3 cellular contexts compared by ENCODE assay signal in the genomic region with DNA sequence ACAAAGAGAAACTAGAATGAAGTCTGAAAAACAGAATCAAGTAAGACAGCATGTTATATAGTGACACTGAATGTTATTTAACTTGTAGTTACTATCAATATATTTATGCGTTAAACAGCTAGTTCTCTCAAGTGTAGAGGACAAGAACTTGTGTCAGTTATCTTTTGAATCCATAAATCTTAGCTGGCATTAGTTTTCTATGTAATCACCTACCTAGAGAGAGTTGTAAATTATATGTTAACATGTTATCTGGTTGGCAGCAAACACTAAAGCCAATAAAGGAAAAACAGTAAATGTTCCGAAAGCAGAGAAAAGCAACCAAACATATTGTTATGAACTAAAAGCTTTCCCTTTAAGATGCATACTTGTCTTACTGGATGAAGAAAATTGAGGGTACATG.
A peak's percentile ranks its signal among the peaks of the same experiment; 100 is the strongest.
TF ChIP-seq lines count a peak whose summit lies in the region.

No MANE protein-coding gene starts in this region.

TF ChIP-seq in A549, 52 proteins besides CTCF, POLR2A, EP300 and RAD21 (continued from another document):
- TF ChIP-seq, protein P1, sequence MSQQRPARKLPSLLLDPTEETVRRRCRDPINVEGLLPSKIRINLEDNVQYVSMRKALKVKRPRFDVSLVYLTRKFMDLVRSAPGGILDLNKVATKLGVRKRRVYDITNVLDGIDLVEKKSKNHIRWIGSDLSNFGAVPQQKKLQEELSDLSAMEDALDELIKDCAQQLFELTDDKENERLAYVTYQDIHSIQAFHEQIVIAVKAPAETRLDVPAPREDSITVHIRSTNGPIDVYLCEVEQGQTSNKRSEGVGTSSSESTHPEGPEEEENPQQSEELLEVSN (IDR thresholded peaks at IDR 0.05; ENCODE audit: borderline replicate concordance, low read depth), result no peak
- TF ChIP-seq FOXS1 (CRISPR knock-in tag; IDR thresholded peaks at IDR 0.05) (no peak), RCOR1 (IDR thresholded peaks at IDR 0.05; ENCODE audit: low read depth, low read length) (no peak), HOXB13 (CRISPR knock-in tag; IDR thresholded peaks at IDR 0.05; ENCODE audit: low read depth) (no peak), KDM5A (IDR thresholded peaks at IDR 0.05) (no peak), CBX8 (IDR thresholded peaks at IDR 0.05) (no peak), HOXA7 (CRISPR knock-in tag; IDR thresholded peaks at IDR 0.05) (no peak), SREBF2 (IDR thresholded peaks at IDR 0.05) (no peak), ZFP36 (IDR thresholded peaks at IDR 0.05; ENCODE audit: borderline replicate concordance, partially characterized antibody) (no peak), CHD2 (IDR thresholded peaks at IDR 0.05; ENCODE audit: low read length, partially characterized antibody) (no peak), PBX3 (IDR thresholded peaks at IDR 0.05) (no peak), REST (IDR thresholded peaks at IDR 0.05) (no peak)
- TF ChIP-seq, protein P2, sequence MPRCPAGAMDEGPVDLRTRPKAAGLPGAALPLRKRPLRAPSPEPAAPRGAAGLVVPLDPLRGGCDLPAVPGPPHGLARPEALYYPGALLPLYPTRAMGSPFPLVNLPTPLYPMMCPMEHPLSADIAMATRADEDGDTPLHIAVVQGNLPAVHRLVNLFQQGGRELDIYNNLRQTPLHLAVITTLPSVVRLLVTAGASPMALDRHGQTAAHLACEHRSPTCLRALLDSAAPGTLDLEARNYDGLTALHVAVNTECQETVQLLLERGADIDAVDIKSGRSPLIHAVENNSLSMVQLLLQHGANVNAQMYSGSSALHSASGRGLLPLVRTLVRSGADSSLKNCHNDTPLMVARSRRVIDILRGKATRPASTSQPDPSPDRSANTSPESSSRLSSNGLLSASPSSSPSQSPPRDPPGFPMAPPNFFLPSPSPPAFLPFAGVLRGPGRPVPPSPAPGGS (IDR thresholded peaks at IDR 0.05), result no peak

TF ChIP-seq in HEK293T, 16 proteins besides CTCF, POLR2A, EP300 and RAD21 (continued from another document):
- TF ChIP-seq, protein P3, sequence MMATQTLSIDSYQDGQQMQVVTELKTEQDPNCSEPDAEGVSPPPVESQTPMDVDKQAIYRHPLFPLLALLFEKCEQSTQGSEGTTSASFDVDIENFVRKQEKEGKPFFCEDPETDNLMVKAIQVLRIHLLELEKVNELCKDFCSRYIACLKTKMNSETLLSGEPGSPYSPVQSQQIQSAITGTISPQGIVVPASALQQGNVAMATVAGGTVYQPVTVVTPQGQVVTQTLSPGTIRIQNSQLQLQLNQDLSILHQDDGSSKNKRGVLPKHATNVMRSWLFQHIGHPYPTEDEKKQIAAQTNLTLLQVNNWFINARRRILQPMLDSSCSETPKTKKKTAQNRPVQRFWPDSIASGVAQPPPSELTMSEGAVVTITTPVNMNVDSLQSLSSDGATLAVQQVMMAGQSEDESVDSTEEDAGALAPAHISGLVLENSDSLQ (IDR thresholded peaks at IDR 0.05), result peak; percentile 33; the same call in 1 of the 2 replicates

TF ChIP-seq in K562, 482 proteins besides CTCF, POLR2A, EP300 and RAD21 (continued from another document):
- TF ChIP-seq, protein P3 (IDR thresholded peaks at IDR 0.05), result peak; percentile 54
- TF ChIP-seq, protein P4, sequence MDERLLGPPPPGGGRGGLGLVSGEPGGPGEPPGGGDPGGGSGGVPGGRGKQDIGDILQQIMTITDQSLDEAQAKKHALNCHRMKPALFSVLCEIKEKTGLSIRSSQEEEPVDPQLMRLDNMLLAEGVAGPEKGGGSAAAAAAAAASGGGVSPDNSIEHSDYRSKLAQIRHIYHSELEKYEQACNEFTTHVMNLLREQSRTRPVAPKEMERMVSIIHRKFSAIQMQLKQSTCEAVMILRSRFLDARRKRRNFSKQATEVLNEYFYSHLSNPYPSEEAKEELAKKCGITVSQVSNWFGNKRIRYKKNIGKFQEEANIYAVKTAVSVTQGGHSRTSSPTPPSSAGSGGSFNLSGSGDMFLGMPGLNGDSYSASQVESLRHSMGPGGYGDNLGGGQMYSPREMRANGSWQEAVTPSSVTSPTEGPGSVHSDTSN (CRISPR knock-in tag; IDR thresholded peaks at IDR 0.05; ENCODE audit: low read depth), result no peak
- TF ChIP-seq, protein P4 (tag; conservative IDR thresholded peaks at IDR 0.05; ENCODE audit: low read depth), result peak; percentile 71
